1 cellular context compared by ENCODE assay signal in genomic region chr7:88095-88926, GRCh38.
TF ChIP-seq lines count a peak whose summit lies in the region.

No MANE protein-coding gene starts in this region.

TF ChIP-seq in SK-N-SH, 30 proteins besides CTCF, POLR2A, EP300 and RAD21 (continued from another document):
- TF ChIP-seq REST (IDR thresholded peaks at IDR 0.05; ENCODE audit: low read depth, low read length) (no peak), USF1 (IDR thresholded peaks at IDR 0.05; ENCODE audit: borderline replicate concordance, low read depth) (no peak), ZBTB33 (IDR thresholded peaks at IDR 0.05; ENCODE audit: borderline replicate concordance, low read depth) (no peak), TEAD4 (IDR thresholded peaks at IDR 0.05; ENCODE audit: borderline replicate concordance, insufficient read depth) (no peak), FOXM1 (IDR thresholded peaks at IDR 0.05; ENCODE audit: low read depth) (no peak), MEF2A (IDR thresholded peaks at IDR 0.05; ENCODE audit: borderline replicate concordance, low read depth) (no peak), SIN3A (IDR thresholded peaks at IDR 0.05; ENCODE audit: borderline replicate concordance, low read depth, low read length) (no peak), FOXJ3 (CRISPR knock-in tag; IDR thresholded peaks at IDR 0.05) (no peak), RCOR1 (IDR thresholded peaks at IDR 0.05; ENCODE audit: low read length) (no peak), MXI1 (IDR thresholded peaks at IDR 0.05; ENCODE audit: low read depth, low read length) (no peak), JUND (IDR thresholded peaks at IDR 0.05) (no peak), MAX (IDR thresholded peaks at IDR 0.05; ENCODE audit: low read depth) (no peak), IRF3 (IDR thresholded peaks at IDR 0.05; ENCODE audit: low read depth, low read length) (no peak), PBX3 (IDR thresholded peaks at IDR 0.05) (no peak), FOSL2 (IDR thresholded peaks at IDR 0.05; ENCODE audit: borderline replicate concordance, low read depth) (no peak), GABPA (IDR thresholded peaks at IDR 0.05; ENCODE audit: low read depth) (no peak)
